21 cellular contexts compared by ENCODE assay signal in the genomic region with DNA sequence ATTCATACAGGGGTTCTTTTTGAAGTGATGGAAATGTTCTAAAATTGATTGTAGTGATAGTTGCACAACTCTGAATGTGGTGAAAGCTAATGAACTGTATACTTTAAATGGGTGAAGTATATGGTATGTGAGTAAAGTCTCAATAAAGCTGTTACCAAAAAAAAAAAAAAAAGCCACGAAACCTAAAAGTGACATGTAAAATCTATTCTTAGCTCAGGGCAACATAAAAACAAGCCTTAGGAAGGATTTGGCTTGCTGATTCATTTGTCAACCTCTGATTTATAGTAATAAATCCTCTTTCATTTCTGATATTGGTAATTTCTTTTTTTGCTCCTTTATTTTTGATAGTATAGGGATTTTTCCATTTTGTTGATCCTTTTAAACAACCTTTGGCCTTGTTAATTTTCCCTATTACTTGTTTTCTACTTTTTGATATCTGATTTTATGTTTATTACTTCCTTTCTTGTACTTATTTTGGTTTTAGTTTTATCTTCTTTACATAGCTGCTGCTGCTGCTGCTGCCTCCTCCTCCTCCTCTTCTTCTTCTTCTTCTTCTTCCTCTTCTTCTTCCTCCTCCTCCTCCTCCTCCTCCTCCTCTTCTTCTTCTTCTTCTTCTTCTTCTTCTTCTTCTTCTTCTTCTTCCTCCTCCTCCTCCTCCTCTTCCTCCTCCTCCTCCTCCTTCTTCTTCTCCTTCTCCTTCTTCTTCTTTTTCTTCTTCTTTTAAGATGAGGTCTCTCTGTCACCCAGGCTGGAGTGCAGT.
"Had no signal": no experiment of that assay in that cellular context is flagged by ENCODE, and none has a peak within 500 bp of the region (broad histone marks: within the 10 kb centered on the region; RNA-seq: fewer than 3 reads in every experiment).

No MANE protein-coding gene starts in this region.

- ATAC-seq: activated CD4-positive, CD25-positive, alpha-beta regulatory T cell treated with anti-CD3 and anti-CD28 coated beads, Interleukin-2, amount 50 U/mL, for 24 hours; activated CD8-positive, alpha-beta T cell treated with anti-CD3 and anti-CD28 coated beads for 36 hours; T-cell had no signal

- H3K4me1 Mint-ChIP-seq: activated naive CD8-positive, alpha-beta T cell treated with anti-CD3 and anti-CD28 coated beads, Interleukin-2, amount 10 ng/mL, durations not matched to agents 7 days and 5 days; T-cell had no signal

- H3K36me3 Mint-ChIP-seq: activated naive CD8-positive, alpha-beta T cell treated with anti-CD3 and anti-CD28 coated beads, Interleukin-2, amount 10 ng/mL, durations not matched to agents 7 days and 5 days; T-cell had no signal

- DNase-seq: activated CD4-positive, alpha-beta T cell treated with anti-CD3 and anti-CD28 coated beads for 4 hours; activated CD8-positive, alpha-beta memory T cell treated with anti-CD3 and anti-CD28 coated beads, Interleukin-2, amount 50 U/mL, for 4 hours; activated CD8-positive, alpha-beta T cell treated with anti-CD3 and anti-CD28 coated beads for 36 hours; activated naive CD4-positive, alpha-beta T cell treated with anti-CD3 and anti-CD28 coated beads, Interleukin-2, amount 50 U/mL, for 16 hours; activated naive CD8-positive, alpha-beta T cell treated with anti-CD3 and anti-CD28 coated beads, Interleukin-2, amount 10 ng/mL, durations not matched to agents 7 days and 5 days; activated T-cell treated with anti-CD3 and anti-CD28 coated beads, Interleukin-2, amount 50 U/mL, for 72 hours; adrenal gland; anterior cingulate cortex; cerebellar nuclear complex; colonic mucosa; Kasumi-1; NCI-H1105 treated with DMSO at 0.1 percent for 48 hours; NCI-H1436 treated with DMSO at 0.1 percent for 48 hours; NCI-H187; NCI-H2081; NCI-H510A treated with DMSO at 0.1 percent for 48 hours; NCI-H69; NK-92 treated with Interleukin-12 subunit alpha and Interleukin-12 subunit beta, amount 100 ng/mL, for 24 hours; SIG-M5; T-cell had no signal

- H3K36me3 ChIP-seq: adrenal gland, colonic mucosa had no signal

- H3K9me3 Mint-ChIP-seq: activated CD8-positive, alpha-beta T cell treated with anti-CD3 and anti-CD28 coated beads for 36 hours; activated naive CD8-positive, alpha-beta T cell treated with anti-CD3 and anti-CD28 coated beads, Interleukin-2, amount 10 ng/mL, durations not matched to agents 7 days and 5 days; activated T-cell treated with anti-CD3 and anti-CD28 coated beads, Interleukin-2, amount 50 U/mL, for 72 hours; T-cell had no signal

- H3K4me3 ChIP-seq: adrenal gland, colonic mucosa had no signal

- H3K27ac Mint-ChIP-seq: activated CD8-positive, alpha-beta T cell treated with anti-CD3 and anti-CD28 coated beads for 36 hours; activated T-cell treated with anti-CD3 and anti-CD28 coated beads, Interleukin-2, amount 50 U/mL, for 72 hours; T-cell had no signal

- H3K4me1 ChIP-seq: adrenal gland, colonic mucosa had no signal

- H3K9me3 ChIP-seq: adrenal gland, colonic mucosa had no signal

- H3K27ac ChIP-seq: adrenal gland, colonic mucosa had no signal

- H3K4me3 Mint-ChIP-seq: activated CD8-positive, alpha-beta T cell treated with anti-CD3 and anti-CD28 coated beads for 36 hours; activated naive CD8-positive, alpha-beta T cell treated with anti-CD3 and anti-CD28 coated beads, Interleukin-2, amount 10 ng/mL, durations not matched to agents 7 days and 5 days; activated T-cell treated with anti-CD3 and anti-CD28 coated beads, Interleukin-2, amount 50 U/mL, for 72 hours; T-cell had no signal
